In the genomic region with DNA sequence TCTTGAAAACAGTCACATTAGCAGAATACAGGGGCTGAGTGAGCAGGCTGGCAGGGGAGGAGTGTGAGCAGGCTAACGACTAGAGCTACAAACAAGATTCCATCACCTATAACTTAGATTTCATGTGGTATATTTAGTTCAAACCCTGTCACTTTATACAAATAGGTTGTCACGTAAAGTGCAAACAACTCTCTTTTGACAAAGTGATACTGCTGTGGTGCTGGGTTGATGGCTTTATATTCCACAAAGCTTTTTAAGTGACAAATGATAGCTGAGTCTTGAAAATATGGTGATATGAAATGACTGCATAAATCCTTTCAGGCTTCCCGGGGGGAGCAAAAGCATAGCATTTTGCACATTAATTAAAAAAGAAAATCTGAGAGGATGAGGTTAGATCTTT, we compare ENCODE assay signal across 26 cellular contexts.
"Had no signal": no experiment of that assay in that cellular context is flagged by ENCODE, and none has a peak within 500 bp of the region (broad histone marks: within the 10 kb centered on the region; RNA-seq: fewer than 3 reads in every experiment).

No MANE protein-coding gene starts in this region.

- H3K4me3 ChIP-seq: heart left ventricle, left lung, lower lobe of right lung, prostate gland, skin epidermis, spleen, suprapubic skin, thoracic aorta, tibial artery, uterus had no signal

- DNase-seq: heart left ventricle; hypothalamus; immature natural killer cell; kidney; left colon; left lung; lower lobe of right lung; mammary epithelial cell; mesenchymal stem cell; naive B cell; natural killer cell; occipital lobe; right cardiac atrium; spleen; stimulated activated CD4-positive, alpha-beta T cell treated with anti-CD3 and anti-CD28 coated beads, Interleukin-4, amount 100 ng/mL, for 24 hours; stimulated activated naive CD4-positive, alpha-beta T cell; tibial artery; trophoblast cell; uterus had no signal

- H3K9me3 ChIP-seq: left lung, lower lobe of right lung, prostate gland, suprapubic skin, thoracic aorta, tibial artery, uterus had no signal

- H3K27ac Mint-ChIP-seq: immature natural killer cell; natural killer cell; stimulated activated effector memory CD8-positive, alpha-beta T cell treated with anti-CD3 and anti-CD28 coated beads, Interleukin-12 subunit alpha, Interleukin-12 subunit beta, amount 100 ng/mL, for 72 hours; stimulated activated naive CD8-positive, alpha-beta T cell treated with anti-CD3 and anti-CD28 coated beads, Interleukin-15, Interleukin-2, amounts not matched to agents 100 ng/mL and 50 ng/mL, for 24 hours had no signal

- H3K4me1 Mint-ChIP-seq: naive B cell; stimulated activated effector memory CD8-positive, alpha-beta T cell treated with anti-CD3 and anti-CD28 coated beads, Interleukin-12 subunit alpha, Interleukin-12 subunit beta, amount 100 ng/mL, for 72 hours had no signal

- H3K9me3 Mint-ChIP-seq: immature natural killer cell, natural killer cell, neural crest cell had no signal

- H3K36me3 ChIP-seq: heart left ventricle, left lung, lower lobe of right lung, prostate gland, spleen, suprapubic skin, thoracic aorta, tibial artery, uterus had no signal

- H3K27ac ChIP-seq: heart left ventricle, left lung, lower lobe of right lung, prostate gland, skin epidermis, spleen, suprapubic skin, thoracic aorta, tibial artery, uterus had no signal

- H3K27me3 Mint-ChIP-seq: naive B cell; stimulated activated naive CD8-positive, alpha-beta T cell treated with anti-CD3 and anti-CD28 coated beads, Interleukin-15, Interleukin-2, amounts not matched to agents 100 ng/mL and 50 ng/mL, for 24 hours had no signal

- H3K36me3 Mint-ChIP-seq: immature natural killer cell; naive B cell; natural killer cell; stimulated activated effector memory CD8-positive, alpha-beta T cell treated with anti-CD3 and anti-CD28 coated beads, Interleukin-12 subunit alpha, Interleukin-12 subunit beta, amount 100 ng/mL, for 72 hours had no signal

- H3K27me3 ChIP-seq: heart left ventricle, left lung, spleen, suprapubic skin, tibial artery, uterus had no signal

- H3K4me3 Mint-ChIP-seq: immature natural killer cell; naive B cell; natural killer cell; neural crest cell; stimulated activated effector memory CD8-positive, alpha-beta T cell treated with anti-CD3 and anti-CD28 coated beads, Interleukin-12 subunit alpha, Interleukin-12 subunit beta, amount 100 ng/mL, for 72 hours; stimulated activated naive CD8-positive, alpha-beta T cell treated with anti-CD3 and anti-CD28 coated beads, Interleukin-15, Interleukin-2, amounts not matched to agents 100 ng/mL and 50 ng/mL, for 24 hours had no signal

- H3K4me1 ChIP-seq: heart left ventricle, left lung, lower lobe of right lung, prostate gland, spleen, suprapubic skin, uterus had no signal
